8 cellular contexts compared by ENCODE assay signal in the genomic region with DNA sequence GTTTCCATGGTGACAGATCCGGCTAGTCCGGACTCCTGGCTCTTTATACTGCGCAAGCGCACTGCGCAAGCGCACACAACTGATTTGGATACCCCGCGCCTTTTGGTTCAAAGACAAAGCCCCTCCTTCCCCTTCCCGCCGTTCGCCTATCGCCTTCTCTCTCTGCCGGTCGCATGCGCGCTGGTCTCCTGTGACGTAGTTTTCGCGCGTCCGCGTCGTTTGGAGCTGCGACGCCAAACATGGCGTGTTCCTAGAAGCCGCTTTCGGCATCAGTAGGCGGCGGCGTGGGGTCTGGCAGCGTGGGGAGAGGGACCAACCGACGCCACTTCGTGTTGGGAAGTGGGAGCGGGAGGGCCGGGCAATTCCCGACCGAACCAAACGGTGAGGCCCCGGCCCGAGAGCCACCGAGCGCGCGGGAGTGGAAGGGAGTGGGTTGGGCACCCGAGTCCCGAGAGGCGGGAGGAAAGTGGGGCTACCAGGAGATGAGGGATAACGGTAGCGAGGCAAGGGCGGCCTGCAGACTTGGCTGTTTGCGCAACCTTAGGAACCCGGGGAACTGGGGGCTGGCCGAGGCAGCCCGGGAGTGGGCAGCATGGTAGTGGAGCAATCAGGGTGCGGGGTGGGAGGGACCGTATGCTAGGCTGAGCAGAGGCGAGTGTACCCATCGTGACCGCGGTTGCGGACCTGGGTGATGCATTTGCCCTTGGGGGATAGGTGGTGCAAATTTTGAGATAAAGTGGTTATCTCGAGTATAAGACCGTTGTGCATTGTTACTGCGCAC. TPM values are rescaled to one million over a fixed set of nuclear protein-coding genes. Genes with fewer than 3 reads are reported as not detected.
DNase-seq lines count a peak whose midpoint lies in the region; ATAC-seq lines count a peak whose summit lies in the region.

IPO11 (plus strand) TSS at position 215 of the 781 bp plus-strand sequence. CDS start 24,517 bp downstream, outside the sequence.

- H3K27me3 Mint-ChIP-seq in IgD-negative memory B cell: peaks cover 4% of the 10 kb centered on the region

- H3K36me3 Mint-ChIP-seq in IgD-negative memory B cell: no peaks in the 10 kb centered on the region

- no peaks in the 10 kb centered on the region for H3K9me3 Mint-ChIP-seq in IgD-negative memory B cell

- H3K27ac Mint-ChIP-seq in IgD-negative memory B cell: peak within 1 kb of the TSS; percentile 92 to 98 (median 94)

- peak; percentile 99 for DNase-seq in DMS 273 treated with DMSO at 0.1 percent for 48 hours (lab: John Stamatoyannopoulos, UW)
- DNase-seq in OCI-M2 (lab: John Stamatoyannopoulos, UW; ENCODE audit: unreplicated experiment): peak; percentile 84
- DNase-seq in activated T-cell treated with anti-CD3 and anti-CD28 coated beads for 4 hours: peak; percentile 99
- peak; percentile 87 for DNase-seq in epidermal melanocyte (ENCODE audit: insufficient read length, low spot score)
- DNase-seq in middle frontal gyrus (ENCODE audit: extremely low spot score, low spot score): peak; percentile 99
- DNase-seq in stimulated activated CD8-positive, alpha-beta memory T cell treated with anti-CD3 and anti-CD28 coated beads, Interleukin-2, amount 100 ng/mL, for 48 hours (ENCODE audit: low read depth in 2 of 2): peak; percentile 95 to 99

- ATAC-seq in GM21529 (IDR thresholded peaks at IDR 0.05; ENCODE audit: unreplicated experiment): peak; percentile 97

- H3K4me3 Mint-ChIP-seq in IgD-negative memory B cell: peak within 1 kb of the TSS; percentile 93 to 95 (median 94)

- H3K4me1 Mint-ChIP-seq in IgD-negative memory B cell: peaks cover 12 to 18% (median 15%) of the 10 kb centered on the region in 3 donors

RNA-seq across cellular contexts. Expression of gene IPO11, which starts in this region (rescaled TPM):
- 5.7 TPM for polyA plus RNA-seq in IgD-negative memory B cell

Comparison
In these comparisons a context has a peak if more than half of its experiments do, and no peak if none do; other contexts are left out.
1. Peak in every context shown above with its lines: DNase-seq and ATAC-seq.